In genomic region chr2:102005449-102005848, GRCh38 we compare ENCODE assay signal across 21 cellular contexts. TPM values are rescaled to one million over a fixed set of nuclear protein-coding genes. Genes with fewer than 3 reads are reported as not detected.
DNase-seq lines count a peak whose midpoint lies in the region; ATAC-seq and TF ChIP-seq lines count a peak whose summit lies in the region.
"Had no signal": no experiment of that assay in that cellular context is flagged by ENCODE, and none has a peak within 500 bp of the region (broad histone marks: within the 10 kb centered on the region; RNA-seq: fewer than 3 reads in every experiment).

No MANE protein-coding gene starts in this region.

- H3K36me3 Mint-ChIP-seq in CD8-positive, alpha-beta T cell: no peaks in the 10 kb centered on the region

- H3K9me3 Mint-ChIP-seq in CD8-positive, alpha-beta T cell: no peaks in the 10 kb centered on the region
- H3K9me3 Mint-ChIP-seq: CD14-positive monocyte had no signal

- H3K27ac Mint-ChIP-seq in CD8-positive, alpha-beta T cell: no peak overlapping the region

- POLR2A ChIA-PET in CD8-positive, alpha-beta T cell (lab: Charles Lee): interaction anchor here (0.7 kb wide), 1 partner anchor 133 kb away, joined by 3 read pairs; no protein-coding TSS in a partner anchor

- H3K27ac ChIP-seq in left ventricle myocardium inferior (replicated peaks) (peak overlapping the region; percentile 30), right atrium auricular region (no peak overlapping the region), neutrophil (peak overlapping the region; percentile 50)
- no peak overlapping the region for H3K27ac ChIP-seq in CD8-positive, alpha-beta T cell (ENCODE audit: low read depth, low read length)
- H3K27ac ChIP-seq: HL-60, RWPE1, SK-N-MC had no signal

- no peaks in the 10 kb centered on the region for H3K27me3 Mint-ChIP-seq in CD8-positive, alpha-beta T cell (ENCODE audit: low read depth)

- CTCF ChIA-PET in CD8-positive, alpha-beta T cell (lab: Charles Lee): interaction anchor here (0.7 to 5.1 kb wide), 13 partner anchors 10 to 586 kb away, joined by 3 to 41 read pairs (median 5); partner anchors contain the start of gene SLC9A4

- H3K36me3 ChIP-seq in left ventricle myocardium inferior: no peaks in the 10 kb centered on the region
- no peaks in the 10 kb centered on the region for H3K36me3 ChIP-seq in right atrium auricular region
- H3K36me3 ChIP-seq in neutrophil: peaks cover 73% of the 10 kb centered on the region
- H3K36me3 ChIP-seq in CD8-positive, alpha-beta T cell (ENCODE audit: insufficient read depth, low read length): no peaks in the 10 kb centered on the region

- H3K4me1 Mint-ChIP-seq in CD8-positive, alpha-beta T cell (ENCODE audit: low read depth): no peaks in the 10 kb centered on the region

- intact Hi-C loops in left ventricle myocardium inferior (cut with micrococcal nuclease): no loop called here
- intact Hi-C loops in CD8-positive, alpha-beta T cell (cut with DNase I, micrococcal nuclease): no loop called here

- no peak overlapping the region for H3K4me3 ChIP-seq in left ventricle myocardium inferior
- no peak overlapping the region for H3K4me3 ChIP-seq in right atrium auricular region
- H3K4me3 ChIP-seq in NB4 (ENCODE audit: low read depth, low read length): no peak overlapping the region
- no peak overlapping the region for H3K4me3 ChIP-seq in neutrophil (ENCODE audit: low read depth in 1 of 2, low read length in 1 of 2)
- no peak overlapping the region for H3K4me3 ChIP-seq in CD8-positive, alpha-beta T cell (ENCODE audit: low read depth, low read length)
- H3K4me3 ChIP-seq: SK-N-MC had no signal

- DNase-seq in left ventricle myocardium inferior (no peak), right atrium auricular region (ENCODE audit: low spot score) (no peak), NB4 (ENCODE audit: low read depth) (peak; percentile 21), dermis blood vessel endothelial cell (no peak), NAMALWA (ENCODE audit: low spot score) (no peak)
- no peak for DNase-seq in CD8-positive, alpha-beta T cell
- DNase-seq: Calu3, DMS79 treated with DMSO at 0.1 percent for 48 hours, GF-D8, NCI-H2029 treated with DMSO at 0.1 percent for 48 hours, NCI-H446 treated with DMSO at 0.1 percent for 48 hours, SIG-M5 had no signal

- peaks cover 20% of the 10 kb centered on the region for H3K4me1 ChIP-seq in left ventricle myocardium inferior
- no peaks in the 10 kb centered on the region for H3K4me1 ChIP-seq in right atrium auricular region
- H3K4me1 ChIP-seq in neutrophil (ENCODE audit: control insufficient read depth in 1 of 2, insufficient read depth in 1 of 2, low read depth in 1 of 2, low read length in 1 of 2): peaks cover 6 to 41% of the 10 kb centered on the region in 2 experiments
- peaks cover 14% of the 10 kb centered on the region for H3K4me1 ChIP-seq in CD8-positive, alpha-beta T cell (ENCODE audit: insufficient read depth, low read length)

- no peak for TF ChIP-seq POLR2A in NB4 (IDR thresholded peaks at IDR 0.05; ENCODE audit: extremely low read depth, insufficient read length)

- TF ChIP-seq CTCF in left ventricle myocardium inferior (IDR thresholded peaks at IDR 0.05; ENCODE audit: borderline replicate concordance) (no peak), right atrium auricular region (IDR thresholded peaks at IDR 0.05) (no peak), NB4 (IDR thresholded peaks at IDR 0.05; ENCODE audit: low read depth, low read length) (no peak), neutrophil (IDR thresholded peaks at IDR 0.05) (no peak)
- no peak for TF ChIP-seq CTCF in CD8-positive, alpha-beta T cell (IDR thresholded peaks at IDR 0.05)

- H3K4me3 Mint-ChIP-seq in CD8-positive, alpha-beta T cell: no peak overlapping the region
- H3K4me3 Mint-ChIP-seq: CD14-positive monocyte had no signal

- H3K27me3 ChIP-seq in left ventricle myocardium inferior (ENCODE audit: low read depth) (peaks cover 12% of the 10 kb centered on the region), right atrium auricular region (no peaks in the 10 kb centered on the region), neutrophil (no peaks in the 10 kb centered on the region)
- no peaks in the 10 kb centered on the region for H3K27me3 ChIP-seq in CD8-positive, alpha-beta T cell (ENCODE audit: insufficient read depth, low read length)

- no peaks in the 10 kb centered on the region for H3K9me3 ChIP-seq in left ventricle myocardium inferior (replicated peaks)
- no peaks in the 10 kb centered on the region for H3K9me3 ChIP-seq in right atrium auricular region
- no peaks in the 10 kb centered on the region for H3K9me3 ChIP-seq in neutrophil
- H3K9me3 ChIP-seq in CD8-positive, alpha-beta T cell (ENCODE audit: low read length): no peaks in the 10 kb centered on the region

- ATAC-seq in CD8-positive, alpha-beta T cell: no peak

RNA-seq across cellular contexts. Expression of gene IL1R2, which starts 13.7 kb away (rescaled TPM):
- total RNA-seq in left ventricle myocardium inferior: 0.96 TPM
- total RNA-seq in right atrium auricular region: 10 to 100 TPM in 1 of 2 donors, 1 to 10 TPM in 1; 2.8 to 16.1 TPM
- total RNA-seq in CD8-positive, alpha-beta T cell: not detected
- total RNA-seq in dermis blood vessel endothelial cell: 0.28 and 0.34 TPM in 2 replicates
- total RNA-seq: A673, Calu3, H1, LHCN-M2, MCF 10A had no signal

Comparison
In these comparisons a context has a peak if more than half of its experiments do, and no peak if none do; other contexts are left out.
1. H3K27ac ChIP-seq: peak in left ventricle myocardium inferior (single experiment) and neutrophil (single experiment); none in right atrium auricular region (0 of 2) and CD8-positive, alpha-beta T cell (single experiment).